Comparison of ENCODE assay signal across 2 cellular contexts in the genomic region with DNA sequence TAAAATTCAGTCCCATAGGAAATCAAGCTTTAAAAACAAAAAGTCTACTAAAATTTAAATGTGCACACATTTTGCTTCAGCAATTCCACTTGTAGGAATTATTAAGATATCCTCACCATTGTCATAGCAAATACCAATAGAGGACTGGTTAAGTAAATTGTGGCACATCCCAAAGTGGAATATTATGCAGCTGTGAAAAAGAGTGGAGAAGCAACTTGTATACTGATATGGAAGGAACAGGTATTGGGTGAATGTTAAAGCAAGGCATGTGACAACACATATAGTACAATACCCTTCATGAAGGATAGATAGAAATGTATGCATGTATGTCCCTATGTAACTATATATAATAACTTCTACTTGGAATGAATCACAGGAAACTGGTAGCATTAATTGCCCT.
TF ChIP-seq lines count a peak whose summit lies in the region.

No MANE protein-coding gene starts in this region.

TF ChIP-seq in K562, 482 proteins besides CTCF, POLR2A, EP300 and RAD21:
- TF ChIP-seq ZNF146 (CRISPR knock-in tag; IDR thresholded peaks at IDR 0.05; ENCODE audit: unreplicated experiment) (peak; percentile 97), BCOR (IDR thresholded peaks at IDR 0.05) (peak; percentile 72), RCOR1 (IDR thresholded peaks at IDR 0.05; ENCODE audit: borderline replicate concordance in 1 of 2, low read depth in 2 of 2, low read length in 2 of 2) (0 out of 4 replicates have a peak, but pooled peaks of 1 of the 2 experiments have one; percentile 25), RBM25 (IDR thresholded peaks at IDR 0.05; ENCODE audit: low read depth, low read length, severe bottlenecking) (peak; percentile 94), KDM1A (IDR thresholded peaks at IDR 0.05) (peak; percentile 41 to 68; a peak in 2 of 4 replicates), ZNF274 (IDR thresholded peaks at IDR 0.05; ENCODE audit: borderline replicate concordance, low read depth, low read length) (no peak), KDM2B (CRISPR knock-in tag; IDR thresholded peaks at IDR 0.05) (no peak), ADNP (tag; IDR thresholded peaks at IDR 0.05) (peak; percentile 62)

TF ChIP-seq in GM12891, 5 proteins besides CTCF, POLR2A, EP300 and RAD21:
- no peak for TF ChIP-seq POU2F2 (IDR thresholded peaks at IDR 0.05; ENCODE audit: low read depth, low read length)
- no peak for TF ChIP-seq PAX5 (IDR thresholded peaks at IDR 0.05; ENCODE audit: insufficient read depth, low read length, severe bottlenecking)
- TF ChIP-seq SPI1 (IDR thresholded peaks at IDR 0.05; ENCODE audit: low read depth, low read length), result no peak
- no peak for TF ChIP-seq TAF1 (IDR thresholded peaks at IDR 0.05; ENCODE audit: low read depth, low read length)
- no peak for TF ChIP-seq POLR2AphosphoS5 (IDR thresholded peaks at IDR 0.05; ENCODE audit: low read depth, low read length)
